ENCODE assay signal across 8 cellular contexts in genomic region chr19:10718205-10719196, GRCh38. TPM values are rescaled to one million over a fixed set of nuclear protein-coding genes. Genes with fewer than 3 reads are reported as not detected.
DNase-seq lines count a peak whose midpoint lies in the region; ATAC-seq and TF ChIP-seq lines count a peak whose summit lies in the region.

No MANE protein-coding gene starts in this region.

- peak overlapping the region; percentile 83 to 100 (median 97) for H3K4me2 ChIP-seq in BLaER1 treated with 17β-estradiol and CSF1 and Interleukin-3, amounts not matched to agents 10 nM and 100 nM

- H3K4me1 ChIP-seq in BLaER1 treated with 17β-estradiol and CSF1 and Interleukin-3, amounts not matched to agents 10 nM and 100 nM = peaks cover 50 to 72% (median 61%) of the 10 kb centered on the region in 10 experiments
- 0 out of 2 replicates have a peak, but pooled peaks cover 7% of the 10 kb centered on the region for H3K4me1 ChIP-seq in HUES64 (ENCODE audit: insufficient read depth, low read length)

- intact Hi-C loops in dorsolateral prefrontal cortex (cut with DNase I) = loop anchor here (1.0 to 10.0 kb wide), 6 partner anchors 34 to 146 kb away; partner anchors contain the start of gene TMED1 (in 1 of the 2)

- H3K36me3 ChIP-seq in BLaER1 treated with 17β-estradiol and CSF1 and Interleukin-3, amounts not matched to agents 10 nM and 100 nM = peaks cover 8 to 65% (median 39%) of the 10 kb centered on the region in 11 experiments; a peak in 20 of 22 replicates
- H3K36me3 ChIP-seq in HUES64 (ENCODE audit: insufficient read depth, low read length) = peaks cover 12% of the 10 kb centered on the region

- 2% methylated on average over 70 of the region's 70 CpGs for WGBS in HUES64

- TF ChIP-seq CTCF in dorsolateral prefrontal cortex (IDR thresholded peaks at IDR 0.05 in 54 of 56, conservative IDR thresholded peaks at IDR 0.05 in 2 of 56; ENCODE audit: low read depth in 1 of 56, partially characterized antibody in 56 of 56) = no peak

- peak overlapping the region; percentile 81 to 99 (median 95) for H3K27ac ChIP-seq in BLaER1 treated with 17β-estradiol and CSF1 and Interleukin-3, amounts not matched to agents 10 nM and 100 nM
- H3K27ac ChIP-seq in HUES64 (ENCODE audit: low read depth, low read length) (peak overlapping the region; percentile 87), dorsolateral prefrontal cortex (peak overlapping the region; percentile 35 to 97 (median 92))

- H3K9ac ChIP-seq in BLaER1 treated with 17β-estradiol and CSF1 and Interleukin-3, amounts not matched to agents 10 nM and 100 nM = peak overlapping the region; percentile 92 to 100 (median 97)
- peak overlapping the region; percentile 89 for H3K9ac ChIP-seq in HUES64 (ENCODE audit: low read depth, low read length)

- no peaks in the 10 kb centered on the region for H3K27me3 ChIP-seq in BLaER1 treated with 17β-estradiol and CSF1 and Interleukin-3, amounts not matched to agents 10 nM and 100 nM
- H3K27me3 ChIP-seq in HUES64 (ENCODE audit: insufficient read depth, low read length) (no peaks in the 10 kb centered on the region), dorsolateral prefrontal cortex (no peaks in the 10 kb centered on the region)

- no peaks in the 10 kb centered on the region for H3K9me3 ChIP-seq in BLaER1 treated with 17β-estradiol and CSF1 and Interleukin-3, amounts not matched to agents 10 nM and 100 nM (replicated peaks in 1 of 11)
- no peaks in the 10 kb centered on the region for H3K9me3 ChIP-seq in HUES64 (ENCODE audit: insufficient read depth, low read depth, low read length)

- peaks cover 51 to 56% (median 55%) of the 10 kb centered on the region in 11 experiments for H4K20me1 ChIP-seq in BLaER1 treated with 17β-estradiol and CSF1 and Interleukin-3, amounts not matched to agents 10 nM and 100 nM

- DNase-seq in activated CD4-positive, alpha-beta T cell treated with anti-CD3 and anti-CD28 coated beads for 4 hours = peak; percentile 42
- DNase-seq in dorsolateral prefrontal cortex = peak in 4 of 10 donors; percentile 25 to 76 (median 54)
- peak; percentile 53 to 61 for DNase-seq in lung microvascular endothelial cell (ENCODE audit: low read depth in 2 of 2)
- DNase-seq in stimulated activated CD8-positive, alpha-beta memory T cell treated with anti-CD3 and anti-CD28 coated beads, Interleukin-4, amount 100 ng/mL, for 48 hours = peak; percentile 68
- DNase-seq in EL = no peak

- peak overlapping the region; percentile 90 to 100 (median 97) for H3K4me3 ChIP-seq in BLaER1 treated with 17β-estradiol and CSF1 and Interleukin-3, amounts not matched to agents 10 nM and 100 nM
- H3K4me3 ChIP-seq in HUES64 (ENCODE audit: low read length) = peak overlapping the region; percentile 90
- peak overlapping the region; percentile 60 to 100 (median 96) for H3K4me3 ChIP-seq in dorsolateral prefrontal cortex

- ATAC-seq in GM19395 (IDR thresholded peaks at IDR 0.05; ENCODE audit: unreplicated experiment) = peak; percentile 3

RNA-seq across cellular contexts. Expression of gene DNM2, which starts 0.6 kb away (rescaled TPM):
- polyA plus RNA-seq in HUES64 (2013, experiment 1 of 2) = 70.7 TPM
- polyA plus RNA-seq in HUES64 (2013, experiment 2 of 2) = 67.0 TPM
- total RNA-seq in dorsolateral prefrontal cortex (100 to 1,000 TPM in 115 of 120 experiments, 10 to 100 TPM in 5; 88.3 to 281 (median 146) TPM), lung microvascular endothelial cell (68.0 and 74.6 TPM in 2 replicates)

RNA-seq across cellular contexts. Expression of gene QTRT1, which starts 17.3 kb away (rescaled TPM):
- polyA plus RNA-seq in HUES64 (2013, experiment 1 of 2) = 35.8 TPM
- polyA plus RNA-seq in HUES64 (2013, experiment 2 of 2) = 30.4 TPM
- total RNA-seq in dorsolateral prefrontal cortex = 100 to 1,000 TPM in 5 of 120 experiments, 10 to 100 TPM in 115; 51.0 to 106 (median 74.7) TPM
- 17.7 and 20.0 TPM in 2 replicates for total RNA-seq in lung microvascular endothelial cell
